ENCODE assay signal across 8 cellular contexts in the genomic region with DNA sequence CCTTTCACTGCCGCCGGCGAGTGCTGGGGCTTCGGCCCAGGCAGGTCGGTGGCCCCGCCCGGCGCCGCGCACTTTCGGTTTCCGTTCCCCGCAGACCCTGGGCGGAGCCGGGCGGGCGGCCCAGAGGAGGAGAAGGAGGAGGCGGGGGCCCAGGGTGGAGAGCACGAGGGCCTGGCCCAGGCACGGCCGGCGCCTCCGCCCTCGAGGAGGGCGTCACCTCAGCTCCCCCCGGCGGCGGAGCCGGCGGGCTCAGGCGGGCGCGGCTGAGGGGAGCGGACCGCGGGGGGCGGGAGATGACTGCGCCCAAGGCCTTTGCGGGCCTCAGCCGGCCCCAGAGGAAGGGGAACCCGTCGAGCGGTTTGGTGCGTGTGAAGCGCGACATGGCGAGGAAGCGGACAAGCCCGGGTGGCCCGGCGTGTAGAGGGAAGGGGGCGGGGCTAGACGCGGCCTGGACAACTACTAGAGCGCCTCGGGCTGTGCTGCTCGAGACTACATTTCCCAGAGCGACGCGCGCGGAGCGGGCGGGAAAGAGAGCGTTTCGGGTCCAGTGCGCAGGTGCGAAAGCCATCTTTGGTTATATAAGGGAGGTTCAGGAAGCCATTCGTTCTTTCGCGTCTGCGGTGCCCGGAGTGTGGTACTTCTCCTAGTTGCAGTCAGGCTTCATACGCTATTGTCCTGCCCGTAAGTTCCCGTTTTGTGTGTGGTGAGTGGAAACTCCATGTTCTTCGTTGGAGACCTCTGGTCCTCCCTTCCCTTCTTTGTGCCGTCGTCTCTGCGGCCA. TPM values are rescaled to one million over a fixed set of nuclear protein-coding genes. Genes with fewer than 3 reads are reported as not detected.
DNase-seq lines count a peak whose midpoint lies in the region; ATAC-seq and TF ChIP-seq lines count a peak whose summit lies in the region.

A gene (minus strand): TSS at position 22 of the 781 bp plus-strand sequence. CDS start 2,218 bp downstream, outside the sequence.

- peak within 1 kb of the TSS; percentile 75 for H3K4me2 ChIP-seq in parathyroid adenoma (ENCODE audit: low read length)

- H3K4me3 ChIP-seq in GM12865 (ENCODE audit: low read depth, low read length) (peak within 1 kb of the TSS; percentile 90), parathyroid adenoma (ENCODE audit: low read depth, low read length) (peak within 1 kb of the TSS; percentile 83), tibial nerve (peak within 1 kb of the TSS; percentile 69 to 97 (median 83))

- peaks cover 12% of the 10 kb centered on the region for H3K36me3 ChIP-seq in parathyroid adenoma (ENCODE audit: control insufficient read depth, insufficient read depth, low read length)
- peaks cover 11 to 63% (median 36%) of the 10 kb centered on the region in 3 donors for H3K36me3 ChIP-seq in tibial nerve

- peak within 1 kb of the TSS; percentile 91 for H3K27ac ChIP-seq in parathyroid adenoma
- peak within 1 kb of the TSS; percentile 95 to 99 (median 98) for H3K27ac ChIP-seq in tibial nerve

- H3K79me2 ChIP-seq in parathyroid adenoma: peaks cover 51% of the 10 kb centered on the region

- peaks cover 18% of the 10 kb centered on the region for H3K9me3 Mint-ChIP-seq in activated naive CD8-positive, alpha-beta T cell treated with anti-CD3 and anti-CD28 coated beads, Interleukin-2, amount 50 U/mL, for 24 hours

- peak within 1 kb of the TSS; percentile 90 for H3K4me3 Mint-ChIP-seq in activated naive CD8-positive, alpha-beta T cell treated with anti-CD3 and anti-CD28 coated beads, Interleukin-2, amount 50 U/mL, for 24 hours

- peak within 1 kb of the TSS; percentile 79 for H2AFZ ChIP-seq in parathyroid adenoma

- ATAC-seq in HG02763 (IDR thresholded peaks at IDR 0.05; ENCODE audit: unreplicated experiment): peak; percentile 83
- peak; percentile 79 for ATAC-seq in activated naive CD8-positive, alpha-beta T cell treated with anti-CD3 and anti-CD28 coated beads, Interleukin-2, amount 50 U/mL, for 24 hours
- ATAC-seq in Right ventricle myocardium superior (ENCODE audit: poor library complexity): peak; percentile 96

- H3K4me1 ChIP-seq in parathyroid adenoma: peaks cover 13% of the 10 kb centered on the region
- H3K4me1 ChIP-seq in tibial nerve: peaks cover 0 to 67% (median 30%) of the 10 kb centered on the region in 4 donors

- peak; percentile 67 to 100 for TF ChIP-seq EP300 in tibial nerve (IDR thresholded peaks at IDR 0.05)

- DNase-seq in GM12865 (ENCODE audit: low read depth) (peak; percentile 99), NCI-H1417 treated with DMSO at 0.1 percent for 48 hours (lab: John Stamatoyannopoulos, UW) (peak; percentile 96), SW480 (ENCODE audit: low spot score) (peak; percentile 99), Right ventricle myocardium superior (peak; percentile 100), tibial nerve (ENCODE audit: low spot score in 2 of 2) (peak; percentile 99)
- peak; percentile 98 for DNase-seq in activated naive CD8-positive, alpha-beta T cell treated with anti-CD3 and anti-CD28 coated beads, Interleukin-2, amount 50 U/mL, for 24 hours

- H3K36me3 Mint-ChIP-seq in activated naive CD8-positive, alpha-beta T cell treated with anti-CD3 and anti-CD28 coated beads, Interleukin-2, amount 50 U/mL, for 24 hours (ENCODE audit: low read depth): peaks cover 81% of the 10 kb centered on the region

- H3K9ac ChIP-seq in parathyroid adenoma: peak within 1 kb of the TSS; percentile 88

- 0% methylated on average over 44 to 45 of the region's 80 CpGs for whole genome bisulfite sequencing in tibial nerve, 2 donors

- TF ChIP-seq CTCF in GM12865 (IDR thresholded peaks at IDR 0.05; ENCODE audit: insufficient read depth, low read depth, low read length, missing control alignments) (no peak), parathyroid adenoma (IDR thresholded peaks at IDR 0.05) (peak; percentile 10), tibial nerve (IDR thresholded peaks at IDR 0.05) (peak in 2 of 5 experiments; percentile 39 to 48)

- H3K27me3 ChIP-seq in parathyroid adenoma (ENCODE audit: control insufficient read depth, insufficient read depth, low read length) (no peaks in the 10 kb centered on the region), tibial nerve (no peaks in the 10 kb centered on the region)

- intact Hi-C loops in Right ventricle myocardium superior (cut with DNase I): no loop called here

- H3K27ac Mint-ChIP-seq in activated naive CD8-positive, alpha-beta T cell treated with anti-CD3 and anti-CD28 coated beads, Interleukin-2, amount 50 U/mL, for 24 hours: peak within 1 kb of the TSS; percentile 100

- H3K4me1 Mint-ChIP-seq in activated naive CD8-positive, alpha-beta T cell treated with anti-CD3 and anti-CD28 coated beads, Interleukin-2, amount 50 U/mL, for 24 hours: peaks cover 78% of the 10 kb centered on the region

- H3K9me3 ChIP-seq in parathyroid adenoma (ENCODE audit: control insufficient read depth, low read length) (peaks cover 3% of the 10 kb centered on the region), tibial nerve (peaks cover 0 to 18% (median 3%) of the 10 kb centered on the region in 4 donors)

- peak; percentile 97 for TF ChIP-seq POLR2A in tibial nerve (IDR thresholded peaks at IDR 0.05)

- peaks cover 5% of the 10 kb centered on the region for H3K27me3 Mint-ChIP-seq in activated naive CD8-positive, alpha-beta T cell treated with anti-CD3 and anti-CD28 coated beads, Interleukin-2, amount 50 U/mL, for 24 hours

RNA-seq across cellular contexts. Expression of the gene that starts here (rescaled TPM):
- total RNA-seq in Right ventricle myocardium superior: 19.8 TPM
- 10 to 100 TPM; 35.0 to 45.2 (median 39.1) TPM for total RNA-seq in tibial nerve

Comparison
In these comparisons a context has a peak if more than half of its experiments do, and no peak if none do; other contexts are left out.
1. Peak in every context shown above with its lines: DNase-seq, ATAC-seq, H3K4me3 ChIP-seq and H3K27ac ChIP-seq.